Comparison of ENCODE assay signal across 12 cellular contexts in the genomic region with DNA sequence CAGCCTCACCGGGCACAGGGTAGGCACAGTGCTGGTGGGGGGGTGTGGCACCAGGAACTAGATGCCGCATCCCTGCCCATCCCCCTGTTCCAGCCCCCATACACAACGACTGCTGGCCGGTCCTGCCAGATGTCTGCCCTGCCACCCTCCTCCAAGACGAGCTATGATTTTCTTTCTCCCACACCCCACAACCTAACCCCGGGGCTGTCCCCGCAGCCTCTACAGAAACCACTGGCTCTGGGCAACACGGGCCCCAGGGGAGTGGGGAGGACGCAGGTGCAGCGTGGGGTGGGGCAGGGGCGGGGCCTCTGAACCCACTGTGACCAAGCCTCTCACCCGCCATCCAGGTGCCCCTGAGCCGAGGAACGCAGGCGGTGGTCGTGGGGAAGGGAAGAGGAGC. TPM values are rescaled to one million over a fixed set of nuclear protein-coding genes. Genes with fewer than 3 reads are reported as not detected.
A peak's percentile ranks its signal among the peaks of the same experiment; 100 is the strongest.
DNase-seq lines count a peak whose midpoint lies in the region; ATAC-seq and TF ChIP-seq lines count a peak whose summit lies in the region.
"Had no signal": no experiment of that assay in that cellular context is flagged by ENCODE, and none has a peak within 500 bp of the region (broad histone marks: within the 10 kb centered on the region; RNA-seq: fewer than 3 reads in every experiment).

No MANE protein-coding gene starts in this region.

- H3K9me3 ChIP-seq in tibial artery = peaks cover 0 to 4% (median 0%) of the 10 kb centered on the region in 3 donors
- H3K9me3 ChIP-seq: psoas muscle had no signal

- peaks cover 0 to 5% (median 0%) of the 10 kb centered on the region in 4 donors for H3K4me1 ChIP-seq in tibial artery
- H3K4me1 ChIP-seq: psoas muscle had no signal

- TF ChIP-seq POLR2A in erythroblast (IDR thresholded peaks at IDR 0.05; ENCODE audit: low read length) = no peak

- DNase-seq in GM10248 (ENCODE audit: extremely low spot score) (peak; percentile 81), HFFc6 (no peak), tibial artery (no peak), erythroblast (lab: John Stamatoyannopoulos, UW) (no peak)
- no peak for DNase-seq in effector memory CD8-positive, alpha-beta T cell
- DNase-seq: GM23248, NCI-H345, psoas muscle, SHP77 had no signal

- no peak overlapping the region for H3K4me3 ChIP-seq in tibial artery
- H3K4me3 ChIP-seq: GM23248, psoas muscle had no signal

- ATAC-seq in GM18520 (IDR thresholded peaks at IDR 0.05; ENCODE audit: unreplicated experiment) (peak; percentile 38), HG03108 (IDR thresholded peaks at IDR 0.05; ENCODE audit: unreplicated experiment) (peak; percentile 49), GM21723 (IDR thresholded peaks at IDR 0.05; ENCODE audit: unreplicated experiment) (no peak)
- ATAC-seq in effector memory CD8-positive, alpha-beta T cell (replicated peaks) = peak; percentile 28
- ATAC-seq: psoas muscle had no signal

- POLR2A ChIA-PET in GM10248 (lab: Yijun Ruan, JAX) = no interaction called here

- peaks cover 0 to 77% of the 10 kb centered on the region in 2 donors for H3K27me3 ChIP-seq in tibial artery

- peaks cover 19 to 27% of the 10 kb centered on the region in 2 donors for H3K4me1 Mint-ChIP-seq in effector memory CD8-positive, alpha-beta T cell (ENCODE audit: low read depth in 2 of 2)
- H3K4me1 Mint-ChIP-seq in HFFc6 (ENCODE audit: low read depth) = no peaks in the 10 kb centered on the region

- intact Hi-C loops in tibial artery (cut with DNase I; ENCODE audit: low total_unique reads) = no loop called here

- no peaks in the 10 kb centered on the region for H3K36me3 ChIP-seq in tibial artery

- H3K9me3 Mint-ChIP-seq in effector memory CD8-positive, alpha-beta T cell = no peaks in the 10 kb centered on the region
- peaks cover 28% of the 10 kb centered on the region for H3K9me3 Mint-ChIP-seq in HFFc6

- H3K27ac Mint-ChIP-seq in effector memory CD8-positive, alpha-beta T cell = peak overlapping the region in 1 of 2 donors; percentile 26
- H3K27ac Mint-ChIP-seq in HFFc6 = no peak overlapping the region

- H3K36me3 Mint-ChIP-seq in effector memory CD8-positive, alpha-beta T cell (ENCODE audit: insufficient read depth) = peaks cover 10% of the 10 kb centered on the region
- H3K36me3 Mint-ChIP-seq in HFFc6 (ENCODE audit: low read depth) = peaks cover 16% of the 10 kb centered on the region

- no peak overlapping the region for H3K27ac ChIP-seq in tibial artery
- H3K27ac ChIP-seq: GM23248, psoas muscle had no signal

- TF ChIP-seq CTCF in GM10248 (IDR thresholded peaks at IDR 0.05; ENCODE audit: control extremely low read depth, extremely low read depth, low read depth, missing control alignments) = no peak
- TF ChIP-seq CTCF in HFFc6 (IDR thresholded peaks at IDR 0.05) = no peak
- TF ChIP-seq CTCF in tibial artery (IDR thresholded peaks at IDR 0.05) = no peak

- H3K4me3 Mint-ChIP-seq in effector memory CD8-positive, alpha-beta T cell = no peak overlapping the region
- no peak overlapping the region for H3K4me3 Mint-ChIP-seq in HFFc6

- CTCF ChIA-PET in GM10248 (lab: Yijun Ruan, JAX) = interaction anchor here (1.1 to 6.0 kb wide), 5 partner anchors 13 to 240 kb away, joined by 3 to 26 read pairs (median 4); no protein-coding TSS in a partner anchor

- H3K27me3 Mint-ChIP-seq in effector memory CD8-positive, alpha-beta T cell = peaks cover 0 to 9% of the 10 kb centered on the region in 2 donors
- H3K27me3 Mint-ChIP-seq in HFFc6 (ENCODE audit: insufficient read depth) = peaks cover 2% of the 10 kb centered on the region; the same call in 1 of the 2 replicates

RNA-seq across cellular contexts. Expression of gene PGLS, which starts 15.5 kb away (rescaled TPM):
- total RNA-seq in HFFc6 (2021; fragmentation: NEBNext Ultra II Directional; extraction: Animal tissue kit (Norgen Biotek cat#: 25700)) = 100 to 1,000 TPM in 1 of 6 experiments, 10 to 100 TPM in 5; 90.6 to 101 (median 95.2) TPM

RNA-seq across cellular contexts. Expression of gene COLGALT1, which starts 28.5 kb away (rescaled TPM):
- total RNA-seq in HFFc6 (2021; fragmentation: NEBNext Ultra II Directional; extraction: Animal tissue kit (Norgen Biotek cat#: 25700)) = 100 to 1,000 TPM; 102 to 115 (median 106) TPM

RNA-seq across cellular contexts. Expression of gene SLC27A1, which starts 56.6 kb away (rescaled TPM):
- 10 to 100 TPM; 11.5 to 14.9 (median 13.6) TPM for total RNA-seq in HFFc6 (2021; fragmentation: NEBNext Ultra II Directional; extraction: Animal tissue kit (Norgen Biotek cat#: 25700))
